ENCODE assay signal across 5 cellular contexts in genomic region chrX:111088628-111089027, GRCh38. TPM values are rescaled to one million over a fixed set of nuclear protein-coding genes. Genes with fewer than 3 reads are reported as not detected.
"Had no signal": no experiment of that assay in that cellular context is flagged by ENCODE, and none has a peak within 500 bp of the region (broad histone marks: within the 10 kb centered on the region; RNA-seq: fewer than 3 reads in every experiment).

No MANE protein-coding gene starts in this region.

- ATAC-seq: GM23338 had no signal

- H3K4me3 ChIP-seq: GM23338 had no signal

- H3K4me3 Mint-ChIP-seq: GM23338, H9 had no signal

- H3K27ac Mint-ChIP-seq: GM23338, H9 had no signal

- H2AFZ ChIP-seq: GM23338 had no signal

- H3K9me3 Mint-ChIP-seq: GM23338, H9 had no signal

- H3K4me2 ChIP-seq: GM23338 had no signal

- DNase-seq: H9, HCEC 1CT, IMR-90 had no signal

RNA-seq across cellular contexts. Expression of gene PAK3, which starts 7.4 kb away (rescaled TPM):
- total RNA-seq: HT-29 had no signal
